ENCODE assay signal across 1 cellular context in the genomic region with DNA sequence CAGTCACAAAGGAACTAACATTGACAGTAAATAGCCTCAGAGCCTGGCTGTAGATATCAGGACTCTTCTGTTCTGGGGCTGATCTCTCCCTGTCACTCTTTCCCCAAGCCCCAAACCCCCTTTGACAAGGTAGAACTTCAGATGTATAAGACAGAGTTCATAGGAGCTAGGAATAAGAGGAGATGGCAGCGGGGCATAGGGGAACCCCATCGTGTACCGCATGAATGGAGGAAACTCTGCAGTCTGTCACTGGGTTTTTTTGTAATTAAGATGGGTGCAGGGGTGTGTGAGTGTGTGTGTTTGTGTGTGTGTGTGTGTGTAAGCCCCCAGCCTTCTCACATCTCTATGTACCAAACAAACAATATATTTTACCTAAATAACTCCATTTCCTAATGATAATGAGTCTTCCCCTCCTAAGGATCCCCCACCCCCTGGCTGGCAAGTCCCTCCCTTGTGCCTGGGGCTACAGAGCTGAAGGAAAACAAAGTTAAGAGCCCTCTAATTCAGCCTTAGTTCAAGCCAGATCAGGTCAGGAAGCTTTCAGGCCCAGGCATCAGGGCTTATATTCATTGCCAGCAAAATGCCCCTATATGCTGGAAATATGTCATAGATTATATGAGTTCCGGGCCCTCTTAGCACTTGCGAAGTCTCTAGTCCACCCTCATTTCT.
TF ChIP-seq lines count a peak whose summit lies in the region.

No MANE protein-coding gene starts in this region.

TF ChIP-seq in GM12878, 131 proteins besides CTCF, POLR2A, EP300 and RAD21:
- TF ChIP-seq DPF2 (IDR thresholded peaks at IDR 0.05) = no peak
- TF ChIP-seq, protein P1, sequence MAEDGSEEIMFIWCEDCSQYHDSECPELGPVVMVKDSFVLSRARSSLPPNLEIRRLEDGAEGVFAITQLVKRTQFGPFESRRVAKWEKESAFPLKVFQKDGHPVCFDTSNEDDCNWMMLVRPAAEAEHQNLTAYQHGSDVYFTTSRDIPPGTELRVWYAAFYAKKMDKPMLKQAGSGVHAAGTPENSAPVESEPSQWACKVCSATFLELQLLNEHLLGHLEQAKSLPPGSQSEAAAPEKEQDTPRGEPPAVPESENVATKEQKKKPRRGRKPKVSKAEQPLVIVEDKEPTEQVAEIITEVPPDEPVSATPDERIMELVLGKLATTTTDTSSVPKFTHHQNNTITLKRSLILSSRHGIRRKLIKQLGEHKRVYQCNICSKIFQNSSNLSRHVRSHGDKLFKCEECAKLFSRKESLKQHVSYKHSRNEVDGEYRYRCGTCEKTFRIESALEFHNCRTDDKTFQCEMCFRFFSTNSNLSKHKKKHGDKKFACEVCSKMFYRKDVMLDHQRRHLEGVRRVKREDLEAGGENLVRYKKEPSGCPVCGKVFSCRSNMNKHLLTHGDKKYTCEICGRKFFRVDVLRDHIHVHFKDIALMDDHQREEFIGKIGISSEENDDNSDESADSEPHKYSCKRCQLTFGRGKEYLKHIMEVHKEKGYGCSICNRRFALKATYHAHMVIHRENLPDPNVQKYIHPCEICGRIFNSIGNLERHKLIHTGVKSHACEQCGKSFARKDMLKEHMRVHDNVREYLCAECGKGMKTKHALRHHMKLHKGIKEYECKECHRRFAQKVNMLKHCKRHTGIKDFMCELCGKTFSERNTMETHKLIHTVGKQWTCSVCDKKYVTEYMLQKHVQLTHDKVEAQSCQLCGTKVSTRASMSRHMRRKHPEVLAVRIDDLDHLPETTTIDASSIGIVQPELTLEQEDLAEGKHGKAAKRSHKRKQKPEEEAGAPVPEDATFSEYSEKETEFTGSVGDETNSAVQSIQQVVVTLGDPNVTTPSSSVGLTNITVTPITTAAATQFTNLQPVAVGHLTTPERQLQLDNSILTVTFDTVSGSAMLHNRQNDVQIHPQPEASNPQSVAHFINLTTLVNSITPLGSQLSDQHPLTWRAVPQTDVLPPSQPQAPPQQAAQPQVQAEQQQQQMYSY (CRISPR knock-in tag; IDR thresholded peaks at IDR 0.05) = no peak
- no peak for TF ChIP-seq USF2 (IDR thresholded peaks at IDR 0.05; ENCODE audit: borderline replicate concordance, low read depth, low read length)
- no peak for TF ChIP-seq ATF2 (IDR thresholded peaks at IDR 0.05; ENCODE audit: low read length)
- TF ChIP-seq IRF3 (IDR thresholded peaks at IDR 0.05) = no peak
- TF ChIP-seq EZH2 (IDR thresholded peaks at IDR 0.05; ENCODE audit: borderline replicate concordance, control insufficient read depth, low read depth, low read length) = no peak
- no peak for TF ChIP-seq CHD4 (IDR thresholded peaks at IDR 0.05)
- no peak for TF ChIP-seq USF1 (IDR thresholded peaks at IDR 0.05; ENCODE audit: borderline replicate concordance, extremely low read length, insufficient read depth, low read depth, low read length)
- TF ChIP-seq GATAD2B (conservative IDR thresholded peaks at IDR 0.05; ENCODE audit: low read depth) = no peak
- TF ChIP-seq NRF1 (conservative IDR thresholded peaks at IDR 0.05; ENCODE audit: low read depth, low read length) = no peak
- no peak for TF ChIP-seq STAT1 (conservative IDR thresholded peaks at IDR 0.05)
- no peak for TF ChIP-seq EED (IDR thresholded peaks at IDR 0.05; ENCODE audit: low read depth)
- TF ChIP-seq RELA (IDR thresholded peaks at IDR 0.05; ENCODE audit: borderline replicate concordance, partially characterized antibody) = no peak
